ENCODE assay signal across 8 cellular contexts in genomic region chr4:87005690-87006461, GRCh38.
DNase-seq lines count a peak whose midpoint lies in the region; ATAC-seq, FAIRE-seq and TF ChIP-seq lines count a peak whose summit lies in the region.

No MANE protein-coding gene starts in this region.

- H3K27ac ChIP-seq in heart right ventricle, result peak overlapping the region; percentile 97 to 99 (median 98)

- WGBS in heart right ventricle, 2 donors, result 13 to 14% methylated on average over 16 of the region's 16 CpGs

- FAIRE-seq in frontal cortex (lab: Jason Lieb, UNC), result no peak

- peaks cover 4 to 56% (median 42%) of the 10 kb centered on the region in 9 donors for H3K4me1 ChIP-seq in heart right ventricle

- H3K4me3 Mint-ChIP-seq in CD14-positive monocyte, result peak overlapping the region; percentile 98

- no peaks in the 10 kb centered on the region for H3K27me3 ChIP-seq in heart right ventricle

- H3K27me3 Mint-ChIP-seq in CD14-positive monocyte (ENCODE audit: low read depth in 3 of 3), result peaks cover 0 to 1% (median 0%) of the 10 kb centered on the region in 3 donors

- no peak for DNase-seq in CD14-positive monocyte (ENCODE audit: low spot score)
- peak; percentile 7 for DNase-seq in NCI-H1092 (lab: John Stamatoyannopoulos, UW)
- peak; percentile 63 to 68 for DNase-seq in activated T-cell treated with anti-CD3 and anti-CD28 coated beads, Interleukin-2, amount 50 U/mL, for 48 hours
- DNase-seq in heart right ventricle, result no peak
- no peak for DNase-seq in retinal pigment epithelial cell (ENCODE audit: low read depth)
- DNase-seq in frontal cortex (ENCODE audit: low spot score in 2 of 2), result no peak
- DNase-seq in 8988T, result no peak

- peaks cover 0 to 9% of the 10 kb centered on the region in 2 donors for H3K36me3 Mint-ChIP-seq in CD14-positive monocyte

- H3K27ac Mint-ChIP-seq in CD14-positive monocyte, result peak overlapping the region; percentile 93 to 97 (median 97)

- H3K4me1 Mint-ChIP-seq in CD14-positive monocyte, result peaks cover 42% of the 10 kb centered on the region

- peak; percentile 3 for ATAC-seq in GM19438 (IDR thresholded peaks at IDR 0.05; ENCODE audit: low read depth, unreplicated experiment)
- ATAC-seq in heart right ventricle, result peak in 5 of 8 donors; percentile 1 to 16 (median 3)

- intact Hi-C loops in CD14-positive monocyte (cut with micrococcal nuclease), result loop anchor here (2.0 to 10.0 kb wide), 5 partner anchors 46 to 89 kb away; partner anchors contain the start of gene AFF1 (in 2 of the 2)
- intact Hi-C loops in heart right ventricle (cut with DNase I), result loop anchor here (2.0 to 10.0 kb wide), 14 partner anchors 41 to 215 kb away; partner anchors contain the start of genes AFF1 (in 8 of the 10) and KLHL8 (in 1 of the 10)

- no peaks in the 10 kb centered on the region for H3K36me3 ChIP-seq in heart right ventricle

- H3K4me3 ChIP-seq in heart right ventricle, result peak overlapping the region; percentile 72 to 90 (median 79)
- H3K4me3 ChIP-seq in retinal pigment epithelial cell (ENCODE audit: low read length), result peak overlapping the region; percentile 95

- TF ChIP-seq CTCF in CD14-positive monocyte (IDR thresholded peaks at IDR 0.05), result no peak
- TF ChIP-seq CTCF in heart right ventricle (IDR thresholded peaks at IDR 0.05), result no peak
- TF ChIP-seq CTCF in retinal pigment epithelial cell (conservative IDR thresholded peaks at IDR 0.05; ENCODE audit: low read depth, low read length), result no peak

- no peaks in the 10 kb centered on the region for H3K9me3 ChIP-seq in heart right ventricle

- no peaks in the 10 kb centered on the region for H3K9me3 Mint-ChIP-seq in CD14-positive monocyte

Comparison
In these comparisons a context has a peak if more than half of its experiments do, and no peak if none do; other contexts are left out.
1. DNase-seq: peak in NCI-H1092 (single experiment) and activated T-cell treated with anti-CD3 and anti-CD28 coated beads, Interleukin-2, amount 50 U/mL, for 48 hours (2 of 2); none in CD14-positive monocyte (single experiment), heart right ventricle (0 of 2), retinal pigment epithelial cell (single experiment), frontal cortex (0 of 2) and 8988T (single experiment).